Comparison of ENCODE assay signal across 8 cellular contexts in genomic region chr7:149497467-149498261, GRCh38. TPM values are rescaled to one million over a fixed set of nuclear protein-coding genes. Genes with fewer than 3 reads are reported as not detected.
DNase-seq lines count a peak whose midpoint lies in the region; ATAC-seq and TF ChIP-seq lines count a peak whose summit lies in the region.

ZNF746 (minus strand) TSS chr7:149497809; CDS start chr7:149497536, 273 bp downstream.

- H3K27ac Mint-ChIP-seq in immature natural killer cell: peak within 1 kb of the TSS; percentile 88 to 97 (median 94)

- peak within 1 kb of the TSS; percentile 92 for H3K4me2 ChIP-seq in mammary epithelial cell (ENCODE audit: insufficient read depth, low read depth, low read length)

- H3K9me3 ChIP-seq in WERI-Rb-1 (ENCODE audit: severe bottlenecking) (no peaks in the 10 kb centered on the region), mammary epithelial cell (replicated peaks; ENCODE audit: insufficient read depth, low read length) (no peaks in the 10 kb centered on the region)

- peaks cover 2 to 5% (median 5%) of the 10 kb centered on the region in 3 donors for H3K27me3 Mint-ChIP-seq in immature natural killer cell (ENCODE audit: low read depth in 3 of 3)

- peak; percentile 73 for ATAC-seq in GM18499 (IDR thresholded peaks at IDR 0.05; ENCODE audit: insufficient read depth, unreplicated experiment)
- peak; percentile 79 for ATAC-seq in HG02938 (IDR thresholded peaks at IDR 0.05; ENCODE audit: unreplicated experiment)

- DNase-seq in NCI-H2029 treated with DMSO at 0.1 percent for 48 hours (lab: John Stamatoyannopoulos, UW): peak; percentile 24
- peak; percentile 80 for DNase-seq in WERI-Rb-1
- peak; percentile 77 for DNase-seq in mammary epithelial cell
- DNase-seq in immature natural killer cell: peak; percentile 80 to 84 (median 82)
- DNase-seq in smooth muscle cell of the brain vasculature (ENCODE audit: low read depth, low spot score): peak; percentile 53

- H3K27me3 ChIP-seq in WERI-Rb-1 (ENCODE audit: insufficient read depth, low read depth, severe bottlenecking) (no peaks in the 10 kb centered on the region), mammary epithelial cell (ENCODE audit: insufficient read depth, low read length) (no peaks in the 10 kb centered on the region)

- peak within 1 kb of the TSS; percentile 81 for H3K9ac ChIP-seq in mammary epithelial cell (ENCODE audit: insufficient read depth, low read length)

- H3K4me3 ChIP-seq in WERI-Rb-1 (ENCODE audit: low read depth, low read length) (peak within 1 kb of the TSS; percentile 73), mammary epithelial cell (replicated peaks in 1 of 3; ENCODE audit: insufficient read depth in 1 of 3, low read depth in 2 of 3, low read length in 3 of 3) (peak within 1 kb of the TSS; percentile 58 to 97 (median 88))

- intact Hi-C loops in mammary epithelial cell (cut with micrococcal nuclease): loop anchor here (1.0 to 10.0 kb wide), 6 partner anchors 75 to 301 kb away; partner anchors contain the start of gene ZNF783

- no peaks in the 10 kb centered on the region for H3K9me3 Mint-ChIP-seq in immature natural killer cell

- peaks cover 4 to 8% (median 6%) of the 10 kb centered on the region in 3 donors for H3K36me3 Mint-ChIP-seq in immature natural killer cell

- no TSS peak for BruUV-seq in mammary epithelial cell (replicated peaks; lab: Mats Ljungman, UMichigan)

- peak within 1 kb of the TSS; percentile 94 for H2AFZ ChIP-seq in mammary epithelial cell (ENCODE audit: low read depth, low read length)

- TF ChIP-seq CTCF in 22Rv1 (IDR thresholded peaks at IDR 0.05) (peak; percentile 95), WERI-Rb-1 (IDR thresholded peaks at IDR 0.05; ENCODE audit: low read depth, low read length) (peak; percentile 78), mammary epithelial cell (conservative IDR thresholded peaks at IDR 0.05 in 1 of 2, IDR thresholded peaks at IDR 0.05 in 1 of 2; ENCODE audit: extremely low read depth in 1 of 2, insufficient read depth in 1 of 2, low read depth in 1 of 2, low read length in 2 of 2) (peak; percentile 22 to 67)

- H3K27ac ChIP-seq in 22Rv1 (peak within 1 kb of the TSS; percentile 73), WERI-Rb-1 (peak within 1 kb of the TSS; percentile 32; the same call in 1 of the 2 replicates), mammary epithelial cell (ENCODE audit: insufficient read depth, low read depth, low read length) (peak within 1 kb of the TSS; percentile 58)

- peak within 1 kb of the TSS; percentile 92 to 97 (median 94) for H3K4me3 Mint-ChIP-seq in immature natural killer cell

- H3K4me1 Mint-ChIP-seq in immature natural killer cell: peaks cover 37 to 51% of the 10 kb centered on the region in 2 donors

- CTCF ChIA-PET in mammary epithelial cell (lab: Charles Lee; ENCODE audit: low non-redundant PET): no interaction called here

- dilution Hi-C loops in mammary epithelial cell (cut with HindIII; ENCODE audit: low sequenced_read_pairs): loop anchor here (5.0 kb wide), 1 partner anchor 65 kb away; no protein-coding TSS in a partner anchor

- H3K79me2 ChIP-seq in mammary epithelial cell (ENCODE audit: insufficient read depth, low read length): peaks cover 43% of the 10 kb centered on the region

- 4% methylated on average over 10 of the region's 109 CpGs for WGBS in mammary epithelial cell (ENCODE audit: low coverage, missing lambda C conversion rate)

- in situ Hi-C loops in mammary epithelial cell (cut with MboI; ENCODE audit: low sequenced_read_pairs in 2 of 2): no loop called here

- H4K20me1 ChIP-seq in mammary epithelial cell (ENCODE audit: insufficient read depth, low read length): no peaks in the 10 kb centered on the region

- H3K36me3 ChIP-seq in WERI-Rb-1 (peaks cover 20% of the 10 kb centered on the region), mammary epithelial cell (ENCODE audit: insufficient read depth, low read length) (peaks cover 11% of the 10 kb centered on the region)

- H3K4me1 ChIP-seq in mammary epithelial cell (ENCODE audit: insufficient read depth, low read length): peaks cover 11% of the 10 kb centered on the region

RNA-seq across cellular contexts. Expression of gene ZNF746, which starts in this region (rescaled TPM):
- total RNA-seq in mammary epithelial cell: 10 to 100 TPM; 22.1 to 34.3 TPM
- polyA plus RNA-seq in mammary epithelial cell (9.4 TPM), immature natural killer cell (10 to 100 TPM in 1 of 3 donors, 1 to 10 TPM in 2; 5.4 to 13.1 (median 6.3) TPM)
- polyA minus RNA-seq in mammary epithelial cell: 22.3 TPM

Comparison
In these comparisons a context has a peak if more than half of its experiments do, and no peak if none do; other contexts are left out.
1. Peak in every context shown above with its lines: DNase-seq, ATAC-seq, H3K4me3 ChIP-seq and H3K27ac ChIP-seq.
2. CTCF ChIP-seq: peak in every context shown above with its lines; median percentile 95 in 22Rv1; 78 in WERI-Rb-1; 44 in mammary epithelial cell.
3. DNase-seq: peak in every context shown above with its lines; median percentile 82 in immature natural killer cell; 80 in WERI-Rb-1; 77 in mammary epithelial cell; 53 in smooth muscle cell of the brain vasculature; 24 in NCI-H2029 treated with DMSO at 0.1 percent for 48 hours.